In genomic region chr5:179624841-179625271, GRCh38 we compare ENCODE assay signal across 10 cellular contexts. TPM values are rescaled to one million over a fixed set of nuclear protein-coding genes. Genes with fewer than 3 reads are reported as not detected.
DNase-seq lines count a peak whose midpoint lies in the region; ATAC-seq and TF ChIP-seq lines count a peak whose summit lies in the region.
"Had no signal": no experiment of that assay in that cellular context is flagged by ENCODE, and none has a peak within 500 bp of the region (broad histone marks: within the 10 kb centered on the region; RNA-seq: fewer than 3 reads in every experiment).

No MANE protein-coding gene starts in this region.

- no peak for ATAC-seq in central memory CD8-positive, alpha-beta T cell (replicated peaks; ENCODE audit: extremely low read depth, poor library complexity, severe bottlenecking)
- ATAC-seq in natural killer cell treated with Interleukin-12 subunit alpha and Interleukin-12 subunit beta and Interleukin-15 and Interleukin-18, amount 100 ng/mL, for 72 hours, result no peak
- ATAC-seq in HG02884 (IDR thresholded peaks at IDR 0.05; ENCODE audit: unreplicated experiment) (no peak), HG03439 (IDR thresholded peaks at IDR 0.05; ENCODE audit: unreplicated experiment) (no peak)

- H3K4me3 ChIP-seq in LNCaP clone FGC (ENCODE audit: low read depth, low read length), result peak overlapping the region; percentile 95

- TF ChIP-seq CTCF in C4-2B (conservative IDR thresholded peaks at IDR 0.05), result no peak
- no peak for TF ChIP-seq CTCF in LNCaP clone FGC (IDR thresholded peaks at IDR 0.05; ENCODE audit: control insufficient read depth, extremely low read depth, insufficient read depth)

- H3K4me1 Mint-ChIP-seq in central memory CD8-positive, alpha-beta T cell, result peaks cover 48% of the 10 kb centered on the region
- H3K4me1 Mint-ChIP-seq in natural killer cell treated with Interleukin-12 subunit alpha and Interleukin-12 subunit beta and Interleukin-15 and Interleukin-18, amount 100 ng/mL, for 72 hours (ENCODE audit: low read depth in 2 of 2), result peaks cover 41 to 46% of the 10 kb centered on the region in 2 donors

- no peaks in the 10 kb centered on the region for H3K27me3 Mint-ChIP-seq in central memory CD8-positive, alpha-beta T cell
- H3K27me3 Mint-ChIP-seq in natural killer cell treated with Interleukin-12 subunit alpha and Interleukin-12 subunit beta and Interleukin-15 and Interleukin-18, amount 100 ng/mL, for 72 hours, result no peaks in the 10 kb centered on the region

- no peak for DNase-seq in LNCaP clone FGC (ENCODE audit: low read depth)
- DNase-seq in central memory CD8-positive, alpha-beta T cell (ENCODE audit: low spot score in 2 of 2), result no peak
- DNase-seq in natural killer cell treated with Interleukin-12 subunit alpha and Interleukin-12 subunit beta and Interleukin-15 and Interleukin-18, amount 100 ng/mL, for 72 hours (ENCODE audit: low spot score), result no peak
- no peak for DNase-seq in amygdala (lab: John Stamatoyannopoulos, UW)
- no peak for DNase-seq in D341Med (ENCODE audit: low spot score)
- DNase-seq: thyroid gland had no signal

- H3K27ac ChIP-seq in C4-2B, result peak overlapping the region; percentile 100

- H3K27ac Mint-ChIP-seq in central memory CD8-positive, alpha-beta T cell (ENCODE audit: low read depth), result peak overlapping the region; percentile 100
- H3K27ac Mint-ChIP-seq in natural killer cell treated with Interleukin-12 subunit alpha and Interleukin-12 subunit beta and Interleukin-15 and Interleukin-18, amount 100 ng/mL, for 72 hours, result peak overlapping the region; percentile 98 to 100

- peak overlapping the region; percentile 97 for H3K4me3 Mint-ChIP-seq in central memory CD8-positive, alpha-beta T cell
- H3K4me3 Mint-ChIP-seq in natural killer cell treated with Interleukin-12 subunit alpha and Interleukin-12 subunit beta and Interleukin-15 and Interleukin-18, amount 100 ng/mL, for 72 hours, result peak overlapping the region; percentile 97

- peaks cover 50% of the 10 kb centered on the region for H3K36me3 Mint-ChIP-seq in central memory CD8-positive, alpha-beta T cell (ENCODE audit: insufficient read depth)
- H3K36me3 Mint-ChIP-seq in natural killer cell treated with Interleukin-12 subunit alpha and Interleukin-12 subunit beta and Interleukin-15 and Interleukin-18, amount 100 ng/mL, for 72 hours, result peaks cover 35% of the 10 kb centered on the region

- no peaks in the 10 kb centered on the region for H3K9me3 Mint-ChIP-seq in central memory CD8-positive, alpha-beta T cell
- no peaks in the 10 kb centered on the region for H3K9me3 Mint-ChIP-seq in natural killer cell treated with Interleukin-12 subunit alpha and Interleukin-12 subunit beta and Interleukin-15 and Interleukin-18, amount 100 ng/mL, for 72 hours

RNA-seq across cellular contexts. Expression of gene HNRNPH1, which starts 1.4 kb away (rescaled TPM):
- total RNA-seq in natural killer cell treated with Interleukin-12 subunit alpha and Interleukin-12 subunit beta and Interleukin-15 and Interleukin-18, amount 100 ng/mL, for 72 hours, result 1,000 to 10,000 TPM in 1 of 2 donors, 100 to 1,000 TPM in 1; 874 to 1,296 TPM

RNA-seq across cellular contexts. Expression of gene CBY3, which starts 56.0 kb away (rescaled TPM):
- total RNA-seq in natural killer cell treated with Interleukin-12 subunit alpha and Interleukin-12 subunit beta and Interleukin-15 and Interleukin-18, amount 100 ng/mL, for 72 hours, result 1 to 10 TPM in 1 of 2 donors, not detected in 1; 1.6 TPM
- total RNA-seq: RPMI7951 had no signal
